In genomic region chr19:14571695-14572490, GRCh38 we compare ENCODE assay signal across 8 cellular contexts. TPM values are rescaled to one million over a fixed set of nuclear protein-coding genes. Genes with fewer than 3 reads are reported as not detected.
DNase-seq lines count a peak whose midpoint lies in the region; ATAC-seq, FAIRE-seq and TF ChIP-seq lines count a peak whose summit lies in the region.

TSS of gene NDUFB7 (minus strand) at chr19:14572066. CDS start at chr19:14572000, 66 bp downstream.

- H3K4me1 ChIP-seq in kidney (ENCODE audit: control insufficient read depth in 1 of 2, insufficient read depth in 1 of 2, low read depth in 1 of 2, low read length in 2 of 2), result peaks cover 8 to 13% of the 10 kb centered on the region in 2 donors

- no peak for FAIRE-seq in kidney (lab: Jason Lieb, UNC)

- DNase-seq in Ammon's horn (ENCODE audit: low spot score), result peak; percentile 97
- DNase-seq in NCI-H446 treated with DMSO at 0.1 percent for 48 hours (lab: John Stamatoyannopoulos, UW), result peak; percentile 94
- peak; percentile 86 for DNase-seq in activated CD4-positive, CD25-positive, alpha-beta regulatory T cell treated with anti-CD3 and anti-CD28 coated beads, Interleukin-2, amount 50 U/mL, for 72 hours
- peak; percentile 48 to 90 for DNase-seq in cerebellar nuclear complex (lab: John Stamatoyannopoulos, UW)
- peak; percentile 95 for DNase-seq in kidney
- peak; percentile 94 for DNase-seq in stimulated activated CD4-positive, alpha-beta T cell treated with anti-CD3 and anti-CD28 coated beads, Interleukin-15, amount 100 ng/mL, for 24 hours

- H3K9me3 ChIP-seq in kidney (ENCODE audit: control insufficient read depth in 1 of 2, low read length in 2 of 2), result no peaks in the 10 kb centered on the region

- peak within 1 kb of the TSS; percentile 48 to 77 for H3K27ac ChIP-seq in kidney (ENCODE audit: low read depth in 2 of 2, low read length in 2 of 2)

- ATAC-seq in GM19043 (IDR thresholded peaks at IDR 0.05; ENCODE audit: low read depth, unreplicated experiment), result peak; percentile 73
- ATAC-seq in HG03378 (IDR thresholded peaks at IDR 0.05; ENCODE audit: unreplicated experiment), result peak; percentile 78

- intact Hi-C loops in kidney (cut with DNase I), result loop anchor here (10.0 kb wide), 1 partner anchor 113 kb away; no protein-coding TSS in a partner anchor

- H3K36me3 ChIP-seq in kidney (ENCODE audit: control insufficient read depth in 1 of 2, insufficient read depth in 2 of 2, low read length in 2 of 2), result no peaks in the 10 kb centered on the region

- H3K4me3 ChIP-seq in kidney (ENCODE audit: low read length in 2 of 2), result peak within 1 kb of the TSS; percentile 95 to 99

- H3K9ac ChIP-seq in kidney (ENCODE audit: low read length in 2 of 2), result peak within 1 kb of the TSS; percentile 94 to 95

- TF ChIP-seq CTCF in kidney (IDR thresholded peaks at IDR 0.05; ENCODE audit: borderline replicate concordance, extremely low read depth, insufficient read depth), result peak; percentile 66

RNA-seq across cellular contexts. Expression of gene NDUFB7, which starts in this region (rescaled TPM):
- 146 TPM for total RNA-seq in kidney
- polyA plus RNA-seq in kidney (ENCODE audit: insufficient read depth, low read depth, low replicate concordance), result 894 TPM

Comparison
In these comparisons a context has a peak if more than half of its experiments do, and no peak if none do; other contexts are left out.
1. Peak in every context shown above with its lines: DNase-seq, ATAC-seq, H3K4me3 ChIP-seq and H3K27ac ChIP-seq.